Comparison of ENCODE assay signal across 1 cellular context in the genomic region with DNA sequence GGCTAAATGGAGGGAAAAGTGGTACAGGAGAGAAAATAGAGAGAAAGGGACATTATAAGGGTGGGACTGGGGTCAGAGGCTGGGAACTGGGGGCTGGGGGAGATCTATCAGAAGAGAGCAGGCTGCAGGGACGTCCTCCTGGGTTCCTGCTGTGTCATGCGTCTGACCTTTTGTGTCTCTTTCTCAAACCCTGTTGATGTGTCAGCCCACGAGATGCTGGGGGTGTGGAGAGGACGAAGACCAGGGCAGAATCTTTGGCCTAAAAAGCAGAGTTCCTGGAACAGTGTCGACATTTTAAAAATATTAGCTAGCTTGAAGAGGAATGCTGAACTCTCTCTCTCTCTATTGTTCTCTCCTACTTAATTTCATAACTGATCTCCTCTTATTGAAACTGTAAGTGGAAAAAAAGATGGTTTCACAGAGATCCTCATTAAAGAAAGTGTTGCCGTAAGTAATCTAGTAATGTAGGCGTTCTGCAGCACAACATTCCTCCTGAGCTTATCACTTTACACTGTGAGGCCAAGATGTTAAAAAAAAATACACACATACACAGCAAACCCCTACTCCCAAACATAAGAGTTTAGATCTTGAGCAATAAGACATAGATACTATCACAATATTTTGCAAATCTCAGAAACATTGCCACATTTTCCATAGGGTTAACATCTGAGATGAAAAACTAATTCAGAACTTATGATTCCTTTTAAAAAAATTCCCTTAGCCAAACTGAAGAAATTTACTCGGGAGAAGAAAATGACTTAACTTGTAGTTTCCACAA.
TF ChIP-seq lines count a peak whose summit lies in the region.

No MANE protein-coding gene starts in this region.

TF ChIP-seq in K562, 482 proteins besides CTCF, POLR2A, EP300 and RAD21 (continued from another document and continues in another):
- TF ChIP-seq, protein P1, sequence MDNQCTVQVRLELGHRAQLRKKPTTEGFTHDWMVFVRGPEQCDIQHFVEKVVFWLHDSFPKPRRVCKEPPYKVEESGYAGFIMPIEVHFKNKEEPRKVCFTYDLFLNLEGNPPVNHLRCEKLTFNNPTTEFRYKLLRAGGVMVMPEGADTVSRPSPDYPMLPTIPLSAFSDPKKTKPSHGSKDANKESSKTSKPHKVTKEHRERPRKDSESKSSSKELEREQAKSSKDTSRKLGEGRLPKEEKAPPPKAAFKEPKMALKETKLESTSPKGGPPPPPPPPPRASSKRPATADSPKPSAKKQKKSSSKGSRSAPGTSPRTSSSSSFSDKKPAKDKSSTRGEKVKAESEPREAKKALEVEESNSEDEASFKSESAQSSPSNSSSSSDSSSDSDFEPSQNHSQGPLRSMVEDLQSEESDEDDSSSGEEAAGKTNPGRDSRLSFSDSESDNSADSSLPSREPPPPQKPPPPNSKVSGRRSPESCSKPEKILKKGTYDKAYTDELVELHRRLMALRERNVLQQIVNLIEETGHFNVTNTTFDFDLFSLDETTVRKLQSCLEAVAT (IDR thresholded peaks at IDR 0.05), result peak in 1 of 2 experiments; percentile 58; a peak in 1 of 4 replicates
- no peak for TF ChIP-seq ETS2 (tag; IDR thresholded peaks at IDR 0.05; ENCODE audit: borderline replicate concordance, poor library complexity, severe bottlenecking)
- TF ChIP-seq, protein P2, sequence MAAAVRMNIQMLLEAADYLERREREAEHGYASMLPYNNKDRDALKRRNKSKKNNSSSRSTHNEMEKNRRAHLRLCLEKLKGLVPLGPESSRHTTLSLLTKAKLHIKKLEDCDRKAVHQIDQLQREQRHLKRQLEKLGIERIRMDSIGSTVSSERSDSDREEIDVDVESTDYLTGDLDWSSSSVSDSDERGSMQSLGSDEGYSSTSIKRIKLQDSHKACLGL (CRISPR knock-in tag; IDR thresholded peaks at IDR 0.05; ENCODE audit: borderline replicate concordance, poor library complexity, severe bottlenecking), result no peak
- no peak for TF ChIP-seq ARHGAP35 (IDR thresholded peaks at IDR 0.05; ENCODE audit: partially characterized antibody)
- TF ChIP-seq DMBX1 (CRISPR knock-in tag; IDR thresholded peaks at IDR 0.05; ENCODE audit: borderline replicate concordance), result peak; percentile 86
- TF ChIP-seq, protein P3, sequence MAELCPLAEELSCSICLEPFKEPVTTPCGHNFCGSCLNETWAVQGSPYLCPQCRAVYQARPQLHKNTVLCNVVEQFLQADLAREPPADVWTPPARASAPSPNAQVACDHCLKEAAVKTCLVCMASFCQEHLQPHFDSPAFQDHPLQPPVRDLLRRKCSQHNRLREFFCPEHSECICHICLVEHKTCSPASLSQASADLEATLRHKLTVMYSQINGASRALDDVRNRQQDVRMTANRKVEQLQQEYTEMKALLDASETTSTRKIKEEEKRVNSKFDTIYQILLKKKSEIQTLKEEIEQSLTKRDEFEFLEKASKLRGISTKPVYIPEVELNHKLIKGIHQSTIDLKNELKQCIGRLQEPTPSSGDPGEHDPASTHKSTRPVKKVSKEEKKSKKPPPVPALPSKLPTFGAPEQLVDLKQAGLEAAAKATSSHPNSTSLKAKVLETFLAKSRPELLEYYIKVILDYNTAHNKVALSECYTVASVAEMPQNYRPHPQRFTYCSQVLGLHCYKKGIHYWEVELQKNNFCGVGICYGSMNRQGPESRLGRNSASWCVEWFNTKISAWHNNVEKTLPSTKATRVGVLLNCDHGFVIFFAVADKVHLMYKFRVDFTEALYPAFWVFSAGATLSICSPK (IDR thresholded peaks at IDR 0.05; ENCODE audit: borderline replicate concordance), result no peak
- peak; percentile 81 for TF ChIP-seq NR2C1 (IDR thresholded peaks at IDR 0.05)
- peak; percentile 85 for TF ChIP-seq NR2C1 (tag; IDR thresholded peaks at IDR 0.05)
- TF ChIP-seq ETV6 (IDR thresholded peaks at IDR 0.05; ENCODE audit: borderline replicate concordance in 1 of 2, low read depth in 2 of 2, low read length in 1 of 2), result no peak
- no peak for TF ChIP-seq ETV6 (CRISPR knock-in tag; IDR thresholded peaks at IDR 0.05; ENCODE audit: borderline replicate concordance)
- TF ChIP-seq, protein P4, sequence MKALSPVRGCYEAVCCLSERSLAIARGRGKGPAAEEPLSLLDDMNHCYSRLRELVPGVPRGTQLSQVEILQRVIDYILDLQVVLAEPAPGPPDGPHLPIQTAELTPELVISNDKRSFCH (CRISPR knock-in tag; IDR thresholded peaks at IDR 0.05), result no peak
- TF ChIP-seq, protein P4 (tag; IDR thresholded peaks at IDR 0.05), result peak; percentile 99
- TF ChIP-seq, protein P5, sequence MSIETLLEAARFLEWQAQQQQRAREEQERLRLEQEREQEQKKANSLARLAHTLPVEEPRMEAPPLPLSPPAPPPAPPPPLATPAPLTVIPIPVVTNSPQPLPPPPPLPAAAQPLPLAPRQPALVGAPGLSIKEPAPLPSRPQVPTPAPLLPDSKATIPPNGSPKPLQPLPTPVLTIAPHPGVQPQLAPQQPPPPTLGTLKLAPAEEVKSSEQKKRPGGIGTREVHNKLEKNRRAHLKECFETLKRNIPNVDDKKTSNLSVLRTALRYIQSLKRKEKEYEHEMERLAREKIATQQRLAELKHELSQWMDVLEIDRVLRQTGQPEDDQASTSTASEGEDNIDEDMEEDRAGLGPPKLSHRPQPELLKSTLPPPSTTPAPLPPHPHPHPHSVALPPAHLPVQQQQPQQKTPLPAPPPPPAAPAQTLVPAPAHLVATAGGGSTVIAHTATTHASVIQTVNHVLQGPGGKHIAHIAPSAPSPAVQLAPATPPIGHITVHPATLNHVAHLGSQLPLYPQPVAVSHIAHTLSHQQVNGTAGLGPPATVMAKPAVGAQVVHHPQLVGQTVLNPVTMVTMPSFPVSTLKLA (conservative IDR thresholded peaks at IDR 0.05), result peak; percentile 18 to 42; a peak in 2 of 4 replicates
- 0 out of 2 replicates have a peak, but pooled peaks have one; percentile 34 for TF ChIP-seq ATF7 (IDR thresholded peaks at IDR 0.05)
- no peak for TF ChIP-seq SMAD3 (CRISPR knock-in tag; conservative IDR thresholded peaks at IDR 0.05)
- no peak for TF ChIP-seq BRCA1 (IDR thresholded peaks at IDR 0.05)
- no peak for TF ChIP-seq BRCA1 (CRISPR knock-in tag; IDR thresholded peaks at IDR 0.05)
- TF ChIP-seq, protein P6, sequence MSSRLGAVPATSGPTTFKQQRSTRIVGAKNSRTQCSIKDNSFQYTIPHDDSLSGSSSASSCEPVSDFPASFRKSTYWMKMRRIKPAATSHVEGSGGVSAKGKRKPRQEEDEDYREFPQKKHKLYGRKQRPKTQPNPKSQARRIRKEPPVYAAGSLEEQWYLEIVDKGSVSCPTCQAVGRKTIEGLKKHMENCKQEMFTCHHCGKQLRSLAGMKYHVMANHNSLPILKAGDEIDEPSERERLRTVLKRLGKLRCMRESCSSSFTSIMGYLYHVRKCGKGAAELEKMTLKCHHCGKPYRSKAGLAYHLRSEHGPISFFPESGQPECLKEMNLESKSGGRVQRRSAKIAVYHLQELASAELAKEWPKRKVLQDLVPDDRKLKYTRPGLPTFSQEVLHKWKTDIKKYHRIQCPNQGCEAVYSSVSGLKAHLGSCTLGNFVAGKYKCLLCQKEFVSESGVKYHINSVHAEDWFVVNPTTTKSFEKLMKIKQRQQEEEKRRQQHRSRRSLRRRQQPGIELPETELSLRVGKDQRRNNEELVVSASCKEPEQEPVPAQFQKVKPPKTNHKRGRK (tag; IDR thresholded peaks at IDR 0.05), result no peak
- TF ChIP-seq, protein P7, sequence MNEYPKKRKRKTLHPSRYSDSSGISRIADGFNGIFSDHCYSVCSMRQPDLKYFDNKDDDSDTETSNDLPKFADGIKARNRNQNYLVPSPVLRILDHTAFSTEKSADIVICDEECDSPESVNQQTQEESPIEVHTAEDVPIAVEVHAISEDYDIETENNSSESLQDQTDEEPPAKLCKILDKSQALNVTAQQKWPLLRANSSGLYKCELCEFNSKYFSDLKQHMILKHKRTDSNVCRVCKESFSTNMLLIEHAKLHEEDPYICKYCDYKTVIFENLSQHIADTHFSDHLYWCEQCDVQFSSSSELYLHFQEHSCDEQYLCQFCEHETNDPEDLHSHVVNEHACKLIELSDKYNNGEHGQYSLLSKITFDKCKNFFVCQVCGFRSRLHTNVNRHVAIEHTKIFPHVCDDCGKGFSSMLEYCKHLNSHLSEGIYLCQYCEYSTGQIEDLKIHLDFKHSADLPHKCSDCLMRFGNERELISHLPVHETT (CRISPR knock-in tag; conservative IDR thresholded peaks at IDR 0.05 in 1 of 2, IDR thresholded peaks at IDR 0.05 in 1 of 2), result 0 out of 4 replicates have a peak, but pooled peaks of 1 of the 2 experiments have one; percentile 59
- no peak for TF ChIP-seq ATF1 (CRISPR knock-in tag; IDR thresholded peaks at IDR 0.05)
- 0 out of 2 replicates have a peak, but pooled peaks have one; percentile 29 for TF ChIP-seq ATF1 (tag; IDR thresholded peaks at IDR 0.05)
- peak; percentile 90 for TF ChIP-seq ESRRA (IDR thresholded peaks at IDR 0.05; ENCODE audit: borderline replicate concordance, low read depth)
- no peak for TF ChIP-seq CBX2 (IDR thresholded peaks at IDR 0.05; ENCODE audit: insufficient read depth, low read length, poor library complexity, severe bottlenecking)
- peak; percentile 25; the same call in 1 of the 2 replicates for TF ChIP-seq STAT5A (IDR thresholded peaks at IDR 0.05; ENCODE audit: borderline replicate concordance, low read length)
- TF ChIP-seq SMARCE1 (IDR thresholded peaks at IDR 0.05), result peak; percentile 69; the same call in 1 of the 2 replicates
- no peak for TF ChIP-seq ZEB2 (IDR thresholded peaks at IDR 0.05)
- TF ChIP-seq SREBF1 (IDR thresholded peaks at IDR 0.05; ENCODE audit: borderline replicate concordance, low read depth, low read length), result no peak
- TF ChIP-seq PYGO2 (tag; IDR thresholded peaks at IDR 0.05), result no peak
- TF ChIP-seq SETDB1 (IDR thresholded peaks at IDR 0.05; ENCODE audit: low read length), result no peak
- peak; percentile 36; the same call in 1 of the 2 replicates for TF ChIP-seq POLR2AphosphoS5 (IDR thresholded peaks at IDR 0.05; ENCODE audit: control insufficient read depth, insufficient read depth, low read depth, low read length)
- TF ChIP-seq MYBL2 (IDR thresholded peaks at IDR 0.05; ENCODE audit: low read depth), result no peak
- TF ChIP-seq MYBL2 (CRISPR knock-in tag; IDR thresholded peaks at IDR 0.05; ENCODE audit: borderline replicate concordance), result no peak
- no peak for TF ChIP-seq HCFC1 (IDR thresholded peaks at IDR 0.05; ENCODE audit: low read depth, low read length)
- TF ChIP-seq KDM1A (IDR thresholded peaks at IDR 0.05), result peak; percentile 17 to 69; a peak in 3 of 4 replicates
- TF ChIP-seq, protein P8, sequence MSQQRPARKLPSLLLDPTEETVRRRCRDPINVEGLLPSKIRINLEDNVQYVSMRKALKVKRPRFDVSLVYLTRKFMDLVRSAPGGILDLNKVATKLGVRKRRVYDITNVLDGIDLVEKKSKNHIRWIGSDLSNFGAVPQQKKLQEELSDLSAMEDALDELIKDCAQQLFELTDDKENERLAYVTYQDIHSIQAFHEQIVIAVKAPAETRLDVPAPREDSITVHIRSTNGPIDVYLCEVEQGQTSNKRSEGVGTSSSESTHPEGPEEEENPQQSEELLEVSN (IDR thresholded peaks at IDR 0.05; ENCODE audit: borderline replicate concordance in 1 of 2, extremely low read depth in 1 of 2, insufficient read depth in 1 of 2, insufficient read length in 1 of 2, low read depth in 1 of 2, low read length in 1 of 2, poor library complexity in 1 of 2, severe bottlenecking in 1 of 2), result peak; percentile 57 to 89
- TF ChIP-seq, protein P9, sequence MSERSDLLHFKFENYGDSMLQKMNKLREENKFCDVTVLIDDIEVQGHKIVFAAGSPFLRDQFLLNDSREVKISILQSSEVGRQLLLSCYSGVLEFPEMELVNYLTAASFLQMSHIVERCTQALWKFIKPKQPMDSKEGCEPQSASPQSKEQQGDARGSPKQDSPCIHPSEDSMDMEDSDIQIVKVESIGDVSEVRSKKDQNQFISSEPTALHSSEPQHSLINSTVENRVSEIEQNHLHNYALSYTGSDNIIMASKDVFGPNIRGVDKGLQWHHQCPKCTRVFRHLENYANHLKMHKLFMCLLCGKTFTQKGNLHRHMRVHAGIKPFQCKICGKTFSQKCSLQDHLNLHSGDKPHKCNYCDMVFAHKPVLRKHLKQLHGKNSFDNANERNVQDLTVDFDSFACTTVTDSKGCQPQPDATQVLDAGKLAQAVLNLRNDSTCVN (CRISPR knock-in tag; IDR thresholded peaks at IDR 0.05), result no peak
- no peak for TF ChIP-seq ZC3H11A (IDR thresholded peaks at IDR 0.05; ENCODE audit: low read depth, low read length)
- TF ChIP-seq CCNT2 (IDR thresholded peaks at IDR 0.05; ENCODE audit: borderline replicate concordance, extremely low read depth, insufficient read length, low read depth, low read length), result no peak
- TF ChIP-seq MCM7 (IDR thresholded peaks at IDR 0.05), result no peak
- TF ChIP-seq, protein P10, sequence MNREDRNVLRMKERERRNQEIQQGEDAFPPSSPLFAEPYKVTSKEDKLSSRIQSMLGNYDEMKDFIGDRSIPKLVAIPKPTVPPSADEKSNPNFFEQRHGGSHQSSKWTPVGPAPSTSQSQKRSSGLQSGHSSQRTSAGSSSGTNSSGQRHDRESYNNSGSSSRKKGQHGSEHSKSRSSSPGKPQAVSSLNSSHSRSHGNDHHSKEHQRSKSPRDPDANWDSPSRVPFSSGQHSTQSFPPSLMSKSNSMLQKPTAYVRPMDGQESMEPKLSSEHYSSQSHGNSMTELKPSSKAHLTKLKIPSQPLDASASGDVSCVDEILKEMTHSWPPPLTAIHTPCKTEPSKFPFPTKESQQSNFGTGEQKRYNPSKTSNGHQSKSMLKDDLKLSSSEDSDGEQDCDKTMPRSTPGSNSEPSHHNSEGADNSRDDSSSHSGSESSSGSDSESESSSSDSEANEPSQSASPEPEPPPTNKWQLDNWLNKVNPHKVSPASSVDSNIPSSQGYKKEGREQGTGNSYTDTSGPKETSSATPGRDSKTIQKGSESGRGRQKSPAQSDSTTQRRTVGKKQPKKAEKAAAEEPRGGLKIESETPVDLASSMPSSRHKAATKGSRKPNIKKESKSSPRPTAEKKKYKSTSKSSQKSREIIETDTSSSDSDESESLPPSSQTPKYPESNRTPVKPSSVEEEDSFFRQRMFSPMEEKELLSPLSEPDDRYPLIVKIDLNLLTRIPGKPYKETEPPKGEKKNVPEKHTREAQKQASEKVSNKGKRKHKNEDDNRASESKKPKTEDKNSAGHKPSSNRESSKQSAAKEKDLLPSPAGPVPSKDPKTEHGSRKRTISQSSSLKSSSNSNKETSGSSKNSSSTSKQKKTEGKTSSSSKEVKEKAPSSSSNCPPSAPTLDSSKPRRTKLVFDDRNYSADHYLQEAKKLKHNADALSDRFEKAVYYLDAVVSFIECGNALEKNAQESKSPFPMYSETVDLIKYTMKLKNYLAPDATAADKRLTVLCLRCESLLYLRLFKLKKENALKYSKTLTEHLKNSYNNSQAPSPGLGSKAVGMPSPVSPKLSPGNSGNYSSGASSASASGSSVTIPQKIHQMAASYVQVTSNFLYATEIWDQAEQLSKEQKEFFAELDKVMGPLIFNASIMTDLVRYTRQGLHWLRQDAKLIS (CRISPR knock-in tag; IDR thresholded peaks at IDR 0.05), result no peak
- no peak for TF ChIP-seq PHB2 (IDR thresholded peaks at IDR 0.05; ENCODE audit: low read depth)
- TF ChIP-seq ARID1B (IDR thresholded peaks at IDR 0.05), result peak; percentile 85
- TF ChIP-seq HMGN3 (IDR thresholded peaks at IDR 0.05; ENCODE audit: borderline replicate concordance, extremely low read depth, insufficient read length, low read depth, low read length), result no peak
- TF ChIP-seq GATAD2A (IDR thresholded peaks at IDR 0.05), result peak; percentile 64; the same call in 1 of the 2 replicates
- TF ChIP-seq ZNF316 (IDR thresholded peaks at IDR 0.05), result peak; percentile 91
- no peak for TF ChIP-seq MYC (IDR thresholded peaks at IDR 0.05; ENCODE audit: low read depth, low read length)
- no peak for TF ChIP-seq MYC (CRISPR knock-in tag; IDR thresholded peaks at IDR 0.05; ENCODE audit: borderline replicate concordance, low read depth)
- no peak for TF ChIP-seq HDAC6 (IDR thresholded peaks at IDR 0.05; ENCODE audit: low read depth, low read length)
- TF ChIP-seq NFRKB (IDR thresholded peaks at IDR 0.05; ENCODE audit: low read depth), result peak; percentile 65; the same call in 1 of the 2 replicates
